ENCODE assay signal across 24 cellular contexts in genomic region chr2:20570249-20570648, GRCh38.
DNase-seq lines count a peak whose midpoint lies in the region; ATAC-seq and TF ChIP-seq lines count a peak whose summit lies in the region.
"Had no signal": no experiment of that assay in that cellular context is flagged by ENCODE, and none has a peak within 500 bp of the region (broad histone marks: within the 10 kb centered on the region; RNA-seq: fewer than 3 reads in every experiment).

No MANE protein-coding gene starts in this region.

- no peaks in the 10 kb centered on the region for H3K79me2 ChIP-seq in neural progenitor cell (ENCODE audit: low read depth)

- no peak for TF ChIP-seq EP300 in esophagus muscularis mucosa (IDR thresholded peaks at IDR 0.05)

- TF ChIP-seq CTCF in right atrium auricular region (IDR thresholded peaks at IDR 0.05) (no peak), esophagus muscularis mucosa (IDR thresholded peaks at IDR 0.05) (no peak), neural progenitor cell (IDR thresholded peaks at IDR 0.05) (no peak)

- peaks cover 11% of the 10 kb centered on the region for H3K27me3 Mint-ChIP-seq in neural progenitor cell (ENCODE audit: insufficient read depth, low read depth)

- peaks cover 61% of the 10 kb centered on the region for H3K4me1 Mint-ChIP-seq in neural progenitor cell

- no peak for DNase-seq in right atrium auricular region (ENCODE audit: low spot score)
- no peak for DNase-seq in left cardiac atrium
- DNase-seq in esophagus muscularis mucosa (ENCODE audit: extremely low spot score): no peak
- DNase-seq in neural progenitor cell (ENCODE audit: low spot score): no peak
- DNase-seq in aorta: peak; percentile 8 to 37
- DNase-seq in glomerular visceral epithelial cell (ENCODE audit: extremely low spot score): no peak
- DNase-seq in epidermal melanocyte (ENCODE audit: insufficient read length, low spot score): no peak
- no peak for DNase-seq in DMS53 treated with DMSO at 0.1 percent for 48 hours (lab: John Stamatoyannopoulos, UW; ENCODE audit: unreplicated experiment)
- DNase-seq: activated gamma-delta T cell treated with Interleukin-2 at 50 U/mL for 16 hours; activated T-cell treated with anti-CD3 and anti-CD28 coated beads, Interleukin-2, amount 50 U/mL, for 1 hour; brain microvascular endothelial cell; C1 segment of cervical spinal cord; H7; NCI-H1105; NCI-H2081; NCI-H2227 treated with DMSO at 0.1 percent for 48 hours; NCI-H69; nucleus accumbens; stimulated activated CD4-positive, alpha-beta T cell treated with anti-CD3 and anti-CD28 coated beads, Interleukin-1b, Interleukin-23, amount 100 ng/mL, for 48 hours; stimulated activated CD8-positive, alpha-beta memory T cell treated with anti-CD3 and anti-CD28 coated beads, Interleukin-4, amount 100 ng/mL, for 48 hours; SW 1271 had no signal

- 93% methylated on average over 6 of the region's 6 CpGs for WGBS in esophagus muscularis mucosa
- 97 to 98% methylated on average over 6 of the region's 6 CpGs for WGBS in aorta, 2 donors

- H3K9me3 Mint-ChIP-seq in neural progenitor cell: no peaks in the 10 kb centered on the region

- no peak overlapping the region for H3K4me3 Mint-ChIP-seq in neural progenitor cell

- H3K36me3 Mint-ChIP-seq in neural progenitor cell: no peaks in the 10 kb centered on the region

- no peak for ATAC-seq in left cardiac atrium
- ATAC-seq in aorta (ENCODE audit: low FRiP score): no peak
- ATAC-seq: Panc1 had no signal

- TF ChIP-seq POLR2A in esophagus muscularis mucosa (IDR thresholded peaks at IDR 0.05; ENCODE audit: low read depth): no peak

- no peak overlapping the region for H3K4me2 ChIP-seq in neural progenitor cell

- H3K27me3 ChIP-seq in right atrium auricular region (no peaks in the 10 kb centered on the region), esophagus muscularis mucosa (no peaks in the 10 kb centered on the region), neural progenitor cell (peaks cover 47% of the 10 kb centered on the region), aorta (ENCODE audit: control insufficient read depth in 1 of 2, insufficient read depth in 2 of 2, low read length in 1 of 2) (no peaks in the 10 kb centered on the region)
- H3K27me3 ChIP-seq: adrenal gland, brain microvascular endothelial cell had no signal

- H3K36me3 ChIP-seq in right atrium auricular region (no peaks in the 10 kb centered on the region), esophagus muscularis mucosa (no peaks in the 10 kb centered on the region), neural progenitor cell (no peaks in the 10 kb centered on the region), aorta (ENCODE audit: control insufficient read depth in 1 of 2, insufficient read depth in 2 of 2, low read length in 1 of 2) (no peaks in the 10 kb centered on the region)
- H3K36me3 ChIP-seq: adrenal gland, brain microvascular endothelial cell had no signal

- no peak overlapping the region for H3K9ac ChIP-seq in neural progenitor cell

- peaks cover 4% of the 10 kb centered on the region for H4K20me1 ChIP-seq in neural progenitor cell (ENCODE audit: low read depth)

- peak overlapping the region; percentile 90 for H3K27ac Mint-ChIP-seq in neural progenitor cell

- no peak overlapping the region for H2AFZ ChIP-seq in neural progenitor cell (replicated peaks)

- H3K27ac ChIP-seq in right atrium auricular region: peak overlapping the region; percentile 71 to 78
- H3K27ac ChIP-seq in esophagus muscularis mucosa (replicated peaks in 1 of 4): peak overlapping the region; percentile 60 to 66 (median 64)
- no peak overlapping the region for H3K27ac ChIP-seq in neural progenitor cell
- no peak overlapping the region for H3K27ac ChIP-seq in aorta (ENCODE audit: low read depth in 1 of 2, low read length in 2 of 2)
- H3K27ac ChIP-seq: brain microvascular endothelial cell had no signal

- H3F3A ChIP-seq in neural progenitor cell (ENCODE audit: low read depth): no peaks in the 10 kb centered on the region

- no peak overlapping the region for H3K4me3 ChIP-seq in right atrium auricular region
- no peak overlapping the region for H3K4me3 ChIP-seq in esophagus muscularis mucosa
- no peak overlapping the region for H3K4me3 ChIP-seq in neural progenitor cell
- H3K4me3 ChIP-seq in aorta (ENCODE audit: low read length in 2 of 2): no peak overlapping the region
- H3K4me3 ChIP-seq: adrenal gland, skin epidermis had no signal

- intact Hi-C loops in left cardiac atrium (cut with DNase I): no loop called here
- intact Hi-C loops in esophagus muscularis mucosa (cut with DNase I): no loop called here
- intact Hi-C loops in aorta (cut with DNase I): no loop called here

- H3K4me1 ChIP-seq in right atrium auricular region (peaks cover 0 to 78% of the 10 kb centered on the region in 2 donors), esophagus muscularis mucosa (peaks cover 78 to 82% (median 82%) of the 10 kb centered on the region in 4 donors), neural progenitor cell (peaks cover 11% of the 10 kb centered on the region), aorta (ENCODE audit: control insufficient read depth in 1 of 2, insufficient read depth in 2 of 2, low read length in 2 of 2) (no peaks in the 10 kb centered on the region)

- no peaks in the 10 kb centered on the region for H3K9me3 ChIP-seq in right atrium auricular region
- H3K9me3 ChIP-seq in esophagus muscularis mucosa: no peaks in the 10 kb centered on the region
- H3K9me3 ChIP-seq in neural progenitor cell (ENCODE audit: low read depth): no peaks in the 10 kb centered on the region
- no peaks in the 10 kb centered on the region for H3K9me3 ChIP-seq in aorta (ENCODE audit: control insufficient read depth, low read length)
- H3K9me3 ChIP-seq: adrenal gland had no signal

Comparison
In these comparisons a context has a peak if more than half of its experiments do, and no peak if none do; other contexts are left out.
1. DNase-seq: peak in aorta (2 of 2); none in right atrium auricular region (single experiment), left cardiac atrium (single experiment), esophagus muscularis mucosa (single experiment), neural progenitor cell (single experiment), glomerular visceral epithelial cell (single experiment), epidermal melanocyte (single experiment) and DMS53 treated with DMSO at 0.1 percent for 48 hours (single experiment).
2. H3K27ac ChIP-seq: peak in right atrium auricular region (2 of 2) and esophagus muscularis mucosa (4 of 4); none in neural progenitor cell (single experiment) and aorta (0 of 2).